17 cellular contexts compared by ENCODE assay signal in the genomic region with DNA sequence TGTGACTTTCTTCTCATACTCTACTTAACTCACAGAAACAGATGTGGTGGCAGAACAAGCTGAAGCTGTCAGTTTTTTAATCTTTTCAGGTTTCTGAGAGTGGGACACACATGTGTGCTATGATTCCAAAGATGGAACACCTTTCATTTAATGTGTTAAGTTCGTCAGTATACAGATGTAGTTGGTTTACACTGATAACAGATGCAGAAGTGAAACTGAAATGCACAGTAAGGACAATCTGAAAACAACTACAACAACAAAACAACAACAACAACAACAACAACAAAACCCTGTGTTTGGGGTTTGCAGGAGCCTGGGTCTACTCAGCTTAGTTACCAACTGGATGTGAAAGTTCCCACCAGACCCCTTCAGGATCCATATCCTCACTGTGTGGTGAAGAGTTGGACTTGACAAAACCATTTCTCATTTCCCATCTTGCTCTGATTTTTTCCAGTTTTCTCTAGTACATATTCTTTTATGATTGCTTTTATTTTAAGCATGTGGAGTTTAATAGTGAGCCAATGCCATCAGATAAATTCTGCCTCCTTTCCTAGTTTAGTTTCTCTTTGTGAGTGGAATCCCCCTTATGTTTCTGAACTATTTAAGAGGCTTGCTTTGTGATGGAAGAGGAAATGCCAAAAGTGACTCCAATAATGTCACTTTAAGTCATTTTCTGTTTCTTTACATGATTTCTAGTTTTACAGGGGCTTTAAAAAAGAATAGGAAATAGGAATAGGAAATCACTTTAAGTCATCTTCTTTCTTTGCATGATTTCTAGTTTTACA. TPM values are rescaled to one million over a fixed set of nuclear protein-coding genes. Genes with fewer than 3 reads are reported as not detected.
DNase-seq lines count a peak whose midpoint lies in the region; ATAC-seq, FAIRE-seq and TF ChIP-seq lines count a peak whose summit lies in the region.
"Had no signal": no experiment of that assay in that cellular context is flagged by ENCODE, and none has a peak within 500 bp of the region (broad histone marks: within the 10 kb centered on the region; RNA-seq: fewer than 3 reads in every experiment).

No MANE protein-coding gene starts in this region.

- WGBS in A549 (ENCODE audit: missing lambda C conversion rate) = 65% methylated on average over 1 of the region's 1 CpG

- no peak for DNase-seq in A549 (ENCODE audit: low read depth in 1 of 2, low spot score in 1 of 2)
- DNase-seq in NAMALWA (ENCODE audit: low spot score) = peak; percentile 26
- DNase-seq in NCI-H2029 treated with DMSO at 0.1 percent for 48 hours (lab: John Stamatoyannopoulos, UW) = no peak
- DNase-seq in CD14-positive monocyte (ENCODE audit: low spot score) = no peak
- no peak for DNase-seq in NCI-H1417 (lab: John Stamatoyannopoulos, UW)
- DNase-seq: activated CD4-positive, alpha-beta T cell treated with anti-CD3 and anti-CD28 coated beads, Interleukin-2, amount 10 ng/mL, durations not matched to agents 7 days and 5 days; anterior cingulate cortex; Caco-2; immature natural killer cell; NCI-H226; tibial artery had no signal

- no peak for TF ChIP-seq RAD21 in A549 (conservative IDR thresholded peaks at IDR 0.05 in 1 of 2, IDR thresholded peaks at IDR 0.05 in 1 of 2)

- no peak for ATAC-seq in A549
- ATAC-seq in GM19023 (IDR thresholded peaks at IDR 0.05; ENCODE audit: unreplicated experiment) = peak; percentile 45
- ATAC-seq in HG02798 (IDR thresholded peaks at IDR 0.05; ENCODE audit: poor library complexity, unreplicated experiment) = peak; percentile 70
- ATAC-seq in esophagus mucosa = no peak
- ATAC-seq: Panc1 had no signal

- H3K9me3 ChIP-seq in A549 = no peaks in the 10 kb centered on the region
- H3K9me3 ChIP-seq: Caco-2, tibial artery had no signal

- peaks cover 0 to 13% (median 0%) of the 10 kb centered on the region in 7 donors for H3K9me3 Mint-ChIP-seq in CD14-positive monocyte
- H3K9me3 Mint-ChIP-seq: activated CD4-positive, alpha-beta T cell treated with anti-CD3 and anti-CD28 coated beads, Interleukin-2, amount 10 ng/mL, durations not matched to agents 7 days and 5 days had no signal

- H3K27ac ChIP-seq in A549 = peak overlapping the region in 1 of 2 experiments; percentile 12; a peak in 2 of 6 replicates
- H3K27ac ChIP-seq: parathyroid adenoma had no signal

- H3K4me2 ChIP-seq in A549 = peak overlapping the region; percentile 61; the same call in 2 of the 3 replicates

- peaks cover 44% of the 10 kb centered on the region for H3K4me1 ChIP-seq in A549

- H3K4me1 Mint-ChIP-seq in CD14-positive monocyte = no peaks in the 10 kb centered on the region
- H3K4me1 Mint-ChIP-seq: activated CD4-positive, alpha-beta T cell treated with anti-CD3 and anti-CD28 coated beads, Interleukin-2, amount 10 ng/mL, durations not matched to agents 7 days and 5 days had no signal

- no peak for FAIRE-seq in A549 (lab: Jason Lieb, UNC)

- H3K4me3 ChIP-seq in A549 = no peak overlapping the region
- H3K4me3 ChIP-seq: tibial artery had no signal

- no peak for TF ChIP-seq EP300 in A549 (IDR thresholded peaks at IDR 0.05)

- TF ChIP-seq POLR2A in A549 (IDR thresholded peaks at IDR 0.05; ENCODE audit: low read length) = no peak

- no peaks in the 10 kb centered on the region for H3K36me3 Mint-ChIP-seq in CD14-positive monocyte
- H3K36me3 Mint-ChIP-seq: immature natural killer cell had no signal

- no peak overlapping the region for H3K4me3 Mint-ChIP-seq in CD14-positive monocyte
- H3K4me3 Mint-ChIP-seq: activated CD4-positive, alpha-beta T cell treated with anti-CD3 and anti-CD28 coated beads, Interleukin-2, amount 10 ng/mL, durations not matched to agents 7 days and 5 days; immature natural killer cell; T-helper 1 cell treated with Interleukin-12 subunit alpha and Interleukin-12 subunit beta and Interleukin-4 antibody, amounts not matched to agents 30 μg/mL and 1 μg/mL, for 36 hours had no signal

- POLR2A ChIA-PET in A549 (lab: Yijun Ruan, JAX) = interaction anchor here (1.2 kb wide), 1 partner anchor 41 kb away, joined by 3 read pairs; no protein-coding TSS in a partner anchor

- intact Hi-C loops in CD14-positive monocyte (cut with micrococcal nuclease) = no loop called here

- CTCF ChIA-PET in A549 (lab: Yijun Ruan, JAX) = no interaction called here

- H3K27ac Mint-ChIP-seq in CD14-positive monocyte = no peak overlapping the region
- H3K27ac Mint-ChIP-seq: activated CD4-positive, alpha-beta T cell treated with anti-CD3 and anti-CD28 coated beads, Interleukin-2, amount 10 ng/mL, durations not matched to agents 7 days and 5 days; T-helper 1 cell treated with Interleukin-12 subunit alpha and Interleukin-12 subunit beta and Interleukin-4 antibody, amounts not matched to agents 30 μg/mL and 1 μg/mL, for 36 hours had no signal

- H3K27me3 Mint-ChIP-seq in CD14-positive monocyte (ENCODE audit: low read depth in 3 of 3) = peaks cover 2 to 5% (median 2%) of the 10 kb centered on the region in 3 donors
- H3K27me3 Mint-ChIP-seq: activated CD4-positive, alpha-beta T cell treated with anti-CD3 and anti-CD28 coated beads, Interleukin-2, amount 10 ng/mL, durations not matched to agents 7 days and 5 days had no signal

- no peak for TF ChIP-seq CTCF in A549 (IDR thresholded peaks at IDR 0.05)
- TF ChIP-seq CTCF in CD14-positive monocyte (IDR thresholded peaks at IDR 0.05) = no peak

TF ChIP-seq in A549, 52 proteins besides CTCF, POLR2A, EP300 and RAD21:
- no peak for TF ChIP-seq NFE2L2 (conservative IDR thresholded peaks at IDR 0.05; ENCODE audit: low read length)
- no peak for TF ChIP-seq TFCP2L1 (CRISPR knock-in tag; IDR thresholded peaks at IDR 0.05)
- TF ChIP-seq, protein P1, sequence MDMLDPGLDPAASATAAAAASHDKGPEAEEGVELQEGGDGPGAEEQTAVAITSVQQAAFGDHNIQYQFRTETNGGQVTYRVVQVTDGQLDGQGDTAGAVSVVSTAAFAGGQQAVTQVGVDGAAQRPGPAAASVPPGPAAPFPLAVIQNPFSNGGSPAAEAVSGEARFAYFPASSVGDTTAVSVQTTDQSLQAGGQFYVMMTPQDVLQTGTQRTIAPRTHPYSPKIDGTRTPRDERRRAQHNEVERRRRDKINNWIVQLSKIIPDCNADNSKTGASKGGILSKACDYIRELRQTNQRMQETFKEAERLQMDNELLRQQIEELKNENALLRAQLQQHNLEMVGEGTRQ (IDR thresholded peaks at IDR 0.05) = no peak
- TF ChIP-seq RFX5 (IDR thresholded peaks at IDR 0.05) = no peak
- TF ChIP-seq CEBPB (IDR thresholded peaks at IDR 0.05) = no peak
- no peak for TF ChIP-seq NR3C1 (IDR thresholded peaks at IDR 0.05)
- no peak for TF ChIP-seq EHMT2 (IDR thresholded peaks at IDR 0.05; ENCODE audit: low read depth)
- TF ChIP-seq FOSB (CRISPR knock-in tag; IDR thresholded peaks at IDR 0.05) = no peak
- TF ChIP-seq ZNF302 (CRISPR knock-in tag; IDR thresholded peaks at IDR 0.05) = no peak
- no peak for TF ChIP-seq HOXB5 (CRISPR knock-in tag; IDR thresholded peaks at IDR 0.05)
- TF ChIP-seq MYC (IDR thresholded peaks at IDR 0.05; ENCODE audit: borderline replicate concordance, low read length) = no peak
- TF ChIP-seq MAZ (IDR thresholded peaks at IDR 0.05; ENCODE audit: borderline replicate concordance, low read depth, low read length) = no peak
- TF ChIP-seq, protein P2, sequence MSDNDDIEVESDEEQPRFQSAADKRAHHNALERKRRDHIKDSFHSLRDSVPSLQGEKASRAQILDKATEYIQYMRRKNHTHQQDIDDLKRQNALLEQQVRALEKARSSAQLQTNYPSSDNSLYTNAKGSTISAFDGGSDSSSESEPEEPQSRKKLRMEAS (IDR thresholded peaks at IDR 0.05) = no peak
- no peak for TF ChIP-seq TP53 (CRISPR knock-in tag; IDR thresholded peaks at IDR 0.05)

RNA-seq across cellular contexts. Expression of a gene that starts 47.8 kb away (rescaled TPM):
- polyA plus RNA-seq in A549 (2011; rRNA removed) = 17.0 and 21.6 TPM in 2 replicates
- 2.6 and 3.7 TPM in 2 replicates for polyA plus RNA-seq in A549 (2012; cell fraction: cytosol; rRNA removed)
- 2.4 and 4.7 TPM in 2 replicates for polyA plus RNA-seq in A549 (2012; cell fraction: nucleus; rRNA removed)
- polyA plus RNA-seq in A549 (2017; fragmentation: RNase III; extraction: RNeasy Plus Mini Kit Qiagen cat#74134 plus additional on column Dnase treatment) = 5.0 to 5.4 TPM (median 5.1 TPM) in 3 replicates
- polyA minus RNA-seq in A549 (2011; rRNA and poly(A)+ RNA removed) = 21.9 and 23.8 TPM in 2 replicates
- polyA plus RNA-seq in CD14-positive monocyte = not detected
- 4.0 TPM for total RNA-seq in esophagus mucosa

Comparison
In these comparisons a context has a peak if more than half of its experiments do, and no peak if none do; other contexts are left out.
1. ATAC-seq: peak in GM19023 (single experiment) and HG02798 (single experiment); none in A549 (0 of 2) and esophagus mucosa (single experiment).